14 cellular contexts compared by ENCODE assay signal in genomic region chr1:167763525-167764220, GRCh38. TPM values are rescaled to one million over a fixed set of nuclear protein-coding genes. Genes with fewer than 3 reads are reported as not detected.
DNase-seq lines count a peak whose midpoint lies in the region; ATAC-seq, FAIRE-seq and TF ChIP-seq lines count a peak whose summit lies in the region.
"Had no signal": no experiment of that assay in that cellular context is flagged by ENCODE, and none has a peak within 500 bp of the region (broad histone marks: within the 10 kb centered on the region; RNA-seq: fewer than 3 reads in every experiment).

No MANE protein-coding gene starts in this region.

- FAIRE-seq in bronchial epithelial cell (lab: Jason Lieb, UNC), result no peak
- no peak for FAIRE-seq in pancreas (lab: Jason Lieb, UNC)

- H3K4me3 ChIP-seq in right atrium auricular region, result no peak overlapping the region
- H3K4me3 ChIP-seq in bronchial epithelial cell (ENCODE audit: low read depth, low read length), result no peak overlapping the region
- no peak overlapping the region for H3K4me3 ChIP-seq in A673 (ENCODE audit: low read depth, low read length, poor library complexity, severe bottlenecking)
- no peak overlapping the region for H3K4me3 ChIP-seq in pancreas
- H3K4me3 ChIP-seq: upper lobe of left lung had no signal

- BruUV-seq in A673 (replicated peaks; lab: Mats Ljungman, UMichigan), result no TSS peak

- H3K36me3 ChIP-seq in right atrium auricular region, result peaks cover 17% of the 10 kb centered on the region
- peaks cover 5% of the 10 kb centered on the region for H3K36me3 ChIP-seq in bronchial epithelial cell (ENCODE audit: control insufficient read depth, insufficient read depth, low read length)
- peaks cover 5% of the 10 kb centered on the region for H3K36me3 ChIP-seq in A673 (ENCODE audit: insufficient read depth, low read length, poor library complexity, severe bottlenecking)
- no peaks in the 10 kb centered on the region for H3K36me3 ChIP-seq in pancreas

- no peaks in the 10 kb centered on the region for H3K4me1 ChIP-seq in right atrium auricular region
- H3K4me1 ChIP-seq in A673 (ENCODE audit: insufficient read depth, low read length, poor library complexity, severe bottlenecking), result peaks cover 4% of the 10 kb centered on the region
- H3K4me1 ChIP-seq in pancreas, result no peaks in the 10 kb centered on the region

- WGBS in pancreas, 2 donors, result 76 to 81% methylated on average over 5 of the region's 5 CpGs

- DNase-seq in Right ventricle myocardium superior (no peak), right atrium auricular region (ENCODE audit: low spot score) (no peak), bronchial epithelial cell (ENCODE audit: low read depth) (peak; percentile 57), hippocampal formation (lab: John Stamatoyannopoulos, UW) (peak; percentile 55 to 93), A673 (ENCODE audit: low spot score) (no peak), NAMALWA (ENCODE audit: low spot score) (no peak), NCI-H446 (lab: John Stamatoyannopoulos, UW) (no peak), pancreas (no peak)
- DNase-seq: activated naive CD4-positive, alpha-beta T cell treated with Interleukin-2 at 50 U/mL for 16 hours; cerebellar nuclear complex; DMS153; KBM-7; T1000; upper lobe of left lung had no signal

- POLR2A ChIA-PET in A673 (lab: Charles Lee; ENCODE audit: low non-redundant PET), result no interaction called here

- H3K9me3 ChIP-seq in right atrium auricular region, result no peaks in the 10 kb centered on the region
- no peaks in the 10 kb centered on the region for H3K9me3 ChIP-seq in A673 (ENCODE audit: low read depth, low read length, poor library complexity, severe bottlenecking)
- no peaks in the 10 kb centered on the region for H3K9me3 ChIP-seq in pancreas
- H3K9me3 ChIP-seq: upper lobe of left lung had no signal

- CTCF ChIA-PET in A673 (lab: Charles Lee), result no interaction called here

- H3K27ac ChIP-seq in right atrium auricular region (no peak overlapping the region), A673 (ENCODE audit: low read depth, low read length, poor library complexity, severe bottlenecking) (no peak overlapping the region), pancreas (no peak overlapping the region)
- H3K27ac ChIP-seq: upper lobe of left lung had no signal

- peak; percentile 74 for ATAC-seq in Right ventricle myocardium superior (ENCODE audit: poor library complexity)
- ATAC-seq in pancreas, result no peak

- intact Hi-C loops in Right ventricle myocardium superior (cut with DNase I) (no loop called here), A673 (cut with micrococcal nuclease; ENCODE audit: unreplicated experiment) (no loop called here), pancreas (cut with DNase I) (no loop called here)

- TF ChIP-seq CTCF in right atrium auricular region (IDR thresholded peaks at IDR 0.05) (no peak), bronchial epithelial cell (IDR thresholded peaks at IDR 0.05; ENCODE audit: insufficient read depth, low read length, severe bottlenecking) (no peak), A673 (conservative IDR thresholded peaks at IDR 0.05; ENCODE audit: low read depth, low read length) (no peak), pancreas (IDR thresholded peaks at IDR 0.05) (no peak)

- H3K27me3 ChIP-seq in right atrium auricular region, result no peaks in the 10 kb centered on the region
- no peaks in the 10 kb centered on the region for H3K27me3 ChIP-seq in bronchial epithelial cell (ENCODE audit: control insufficient read depth, insufficient read depth, low read length)
- no peaks in the 10 kb centered on the region for H3K27me3 ChIP-seq in A673 (replicated peaks; ENCODE audit: insufficient read depth, low read depth, low read length, poor library complexity)
- H3K27me3 ChIP-seq in pancreas, result no peaks in the 10 kb centered on the region
- H3K27me3 ChIP-seq: upper lobe of left lung had no signal

RNA-seq across cellular contexts. Expression of gene MPZL1, which starts 41.9 kb away (rescaled TPM):
- total RNA-seq in Right ventricle myocardium superior (34.4 TPM), right atrium auricular region (10 to 100 TPM; 22.4 to 52.0 TPM), bronchial epithelial cell (69.8 and 95.6 TPM in 2 replicates), A673 (2021) (87.8 and 90.4 TPM in 2 replicates), pancreas (10 to 100 TPM; 17.3 to 46.6 (median 23.5) TPM)
- 1 to 10 TPM; 6.3 to 9.3 TPM for polyA plus RNA-seq in pancreas

Comparison
In these comparisons a context has a peak if more than half of its experiments do, and no peak if none do; other contexts are left out.
1. DNase-seq: peak in bronchial epithelial cell (single experiment) and hippocampal formation (2 of 2); none in Right ventricle myocardium superior (single experiment), right atrium auricular region (single experiment), A673 (single experiment), NAMALWA (single experiment), NCI-H446 (0 of 2) and pancreas (0 of 6).